14 cellular contexts compared by ENCODE assay signal in genomic region chr11:7524831-7525230, GRCh38. TPM values are rescaled to one million over a fixed set of nuclear protein-coding genes. Genes with fewer than 3 reads are reported as not detected.
DNase-seq lines count a peak whose midpoint lies in the region; ATAC-seq, FAIRE-seq and TF ChIP-seq lines count a peak whose summit lies in the region.
"Had no signal": no experiment of that assay in that cellular context is flagged by ENCODE, and none has a peak within 500 bp of the region (broad histone marks: within the 10 kb centered on the region; RNA-seq: fewer than 3 reads in every experiment).

No MANE protein-coding gene starts in this region.

- peaks cover 9% of the 10 kb centered on the region for H3K9me3 Mint-ChIP-seq in activated CD4-positive, alpha-beta T cell treated with anti-CD3 and anti-CD28 coated beads, Interleukin-2, amount 10 ng/mL, durations not matched to agents 7 days and 5 days
- H3K9me3 Mint-ChIP-seq in activated CD4-positive, alpha-beta T cell treated with anti-CD3 and anti-CD28 coated beads for 36 hours (ENCODE audit: low read depth): no peaks in the 10 kb centered on the region

- H3K79me2 ChIP-seq in keratinocyte (ENCODE audit: control insufficient read depth, insufficient read depth, low read length): no peaks in the 10 kb centered on the region

- DNase-seq in activated CD4-positive, alpha-beta T cell treated with anti-CD3 and anti-CD28 coated beads, Interleukin-2, amount 10 ng/mL, durations not matched to agents 7 days and 5 days: no peak
- DNase-seq in activated CD4-positive, alpha-beta T cell treated with anti-CD3 and anti-CD28 coated beads for 36 hours: no peak
- DNase-seq in NCI-H526 (lab: John Stamatoyannopoulos, UW) (peak; percentile 90), keratinocyte (ENCODE audit: low read depth, low spot score) (peak; percentile 58), thyroid gland (peak; percentile 85 to 91), NCI-H1436 (lab: John Stamatoyannopoulos, UW) (no peak), HTR-8/SVneo (ENCODE audit: insufficient read length, low spot score) (no peak)
- no peak for DNase-seq in stimulated activated CD4-positive, alpha-beta T cell treated with anti-CD3 and anti-CD28 coated beads, Interleukin-1b, Interleukin-23, amount 100 ng/mL, for 48 hours
- DNase-seq: dermis blood vessel endothelial cell, left cardiac atrium, NCI-H524 had no signal

- TF ChIP-seq CTCF in keratinocyte (optimal IDR thresholded peaks at IDR 0.05 in 1 of 3, IDR thresholded peaks at IDR 0.05 in 1 of 3, conservative IDR thresholded peaks at IDR 0.05 in 1 of 3; ENCODE audit: extremely low read depth in 1 of 3, insufficient read depth in 2 of 3, low read length in 3 of 3): no peak
- TF ChIP-seq CTCF in thyroid gland (IDR thresholded peaks at IDR 0.05): no peak

- peaks cover 67% of the 10 kb centered on the region for H3K4me1 Mint-ChIP-seq in activated CD4-positive, alpha-beta T cell treated with anti-CD3 and anti-CD28 coated beads, Interleukin-2, amount 10 ng/mL, durations not matched to agents 7 days and 5 days
- H3K4me1 Mint-ChIP-seq in activated CD4-positive, alpha-beta T cell treated with anti-CD3 and anti-CD28 coated beads for 36 hours: peaks cover 64% of the 10 kb centered on the region

- dilution Hi-C loops in keratinocyte (cut with MboI; ENCODE audit: extremely low pct_ligation_motif_present, low sequenced_read_pairs): no loop called here

- peaks cover 2% of the 10 kb centered on the region for H3K27me3 Mint-ChIP-seq in activated CD4-positive, alpha-beta T cell treated with anti-CD3 and anti-CD28 coated beads, Interleukin-2, amount 10 ng/mL, durations not matched to agents 7 days and 5 days
- no peaks in the 10 kb centered on the region for H3K27me3 Mint-ChIP-seq in activated CD4-positive, alpha-beta T cell treated with anti-CD3 and anti-CD28 coated beads for 36 hours

- no peak overlapping the region for H3K4me3 Mint-ChIP-seq in activated CD4-positive, alpha-beta T cell treated with anti-CD3 and anti-CD28 coated beads, Interleukin-2, amount 10 ng/mL, durations not matched to agents 7 days and 5 days
- no peak overlapping the region for H3K4me3 Mint-ChIP-seq in activated CD4-positive, alpha-beta T cell treated with anti-CD3 and anti-CD28 coated beads for 36 hours

- POLR2A ChIA-PET in activated CD4-positive, alpha-beta T cell treated with anti-CD3 and anti-CD28 coated beads, Interleukin-2, amount 10 ng/mL, durations not matched to agents 7 days and 5 days (lab: Charles Lee): no interaction called here
- POLR2A ChIA-PET in activated CD4-positive, alpha-beta T cell treated with anti-CD3 and anti-CD28 coated beads for 36 hours (lab: Charles Lee): no interaction called here

- no peak overlapping the region for H2AFZ ChIP-seq in keratinocyte (ENCODE audit: control insufficient read depth, low read length)

- peaks cover 39% of the 10 kb centered on the region for H3K36me3 Mint-ChIP-seq in activated CD4-positive, alpha-beta T cell treated with anti-CD3 and anti-CD28 coated beads, Interleukin-2, amount 10 ng/mL, durations not matched to agents 7 days and 5 days (ENCODE audit: low read depth)
- no peaks in the 10 kb centered on the region for H3K36me3 Mint-ChIP-seq in activated CD4-positive, alpha-beta T cell treated with anti-CD3 and anti-CD28 coated beads for 36 hours (ENCODE audit: low read depth)

- H3K4me3 ChIP-seq in keratinocyte (ENCODE audit: control insufficient read depth in 2 of 3, extremely low read depth in 1 of 3, insufficient read depth in 2 of 3, low read depth in 1 of 3, low read length in 3 of 3) (no peak overlapping the region), thyroid gland (replicated peaks in 1 of 3) (no peak overlapping the region)

- H3K27ac ChIP-seq in keratinocyte (ENCODE audit: control insufficient read depth, insufficient read depth, low read length) (no peak overlapping the region), thyroid gland (peak overlapping the region; percentile 86 to 97 (median 94))
- H3K27ac ChIP-seq: VCaP had no signal

- peak overlapping the region; percentile 66 for H3K27ac Mint-ChIP-seq in activated CD4-positive, alpha-beta T cell treated with anti-CD3 and anti-CD28 coated beads, Interleukin-2, amount 10 ng/mL, durations not matched to agents 7 days and 5 days
- no peak overlapping the region for H3K27ac Mint-ChIP-seq in activated CD4-positive, alpha-beta T cell treated with anti-CD3 and anti-CD28 coated beads for 36 hours

- CTCF ChIA-PET in activated CD4-positive, alpha-beta T cell treated with anti-CD3 and anti-CD28 coated beads, Interleukin-2, amount 10 ng/mL, durations not matched to agents 7 days and 5 days (lab: Charles Lee): interaction anchor here (1.5 to 3.4 kb wide), 2 partner anchors 12 to 15 kb away, joined by 3 to 12 read pairs; partner anchors contain the start of gene PPFIBP2
- CTCF ChIA-PET in activated CD4-positive, alpha-beta T cell treated with anti-CD3 and anti-CD28 coated beads for 36 hours (lab: Charles Lee): interaction anchor here (0.6 kb wide), 1 partner anchor 409 kb away, joined by 3 read pairs; no protein-coding TSS in a partner anchor

- H3K9me3 ChIP-seq in keratinocyte (ENCODE audit: control insufficient read depth, low read depth, low read length) (no peaks in the 10 kb centered on the region), thyroid gland (no peaks in the 10 kb centered on the region)

- no peak for TF ChIP-seq POLR2A in thyroid gland (IDR thresholded peaks at IDR 0.05)

- FAIRE-seq in keratinocyte (lab: Jason Lieb, UNC) (peak; percentile 85), HTR-8/SVneo (lab: Jason Lieb, UNC) (no peak)
- FAIRE-seq: G401.6, urothelium cell line had no signal

- intact Hi-C loops in activated CD4-positive, alpha-beta T cell treated with anti-CD3 and anti-CD28 coated beads for 36 hours (cut with DNase I, micrococcal nuclease): no loop called here
- intact Hi-C loops in thyroid gland (cut with DNase I): no loop called here

- no peaks in the 10 kb centered on the region for H3K36me3 ChIP-seq in keratinocyte (ENCODE audit: control insufficient read depth in 2 of 2, extremely low read depth in 1 of 2, insufficient read depth in 2 of 2, low read length in 2 of 2)
- H3K36me3 ChIP-seq in thyroid gland: no peaks in the 10 kb centered on the region

- no peak for ATAC-seq in activated CD4-positive, alpha-beta T cell treated with anti-CD3 and anti-CD28 coated beads for 36 hours
- ATAC-seq: left cardiac atrium had no signal

- H3K9ac ChIP-seq in keratinocyte (ENCODE audit: control insufficient read depth, extremely low read depth, insufficient read depth, low read length): no peak overlapping the region

- H3K9me1 ChIP-seq in keratinocyte (ENCODE audit: control insufficient read depth, extremely low read depth, insufficient read depth, low read length): no peaks in the 10 kb centered on the region

- peaks cover 8% of the 10 kb centered on the region for H3K4me1 ChIP-seq in keratinocyte (ENCODE audit: control insufficient read depth, extremely low read depth, insufficient read depth, low read length)
- peaks cover 77 to 89% of the 10 kb centered on the region in 2 donors for H3K4me1 ChIP-seq in thyroid gland

- H3K27me3 ChIP-seq in keratinocyte (ENCODE audit: control insufficient read depth, extremely low read depth, insufficient read depth, low read length) (no peaks in the 10 kb centered on the region), thyroid gland (no peaks in the 10 kb centered on the region)

- H4K20me1 ChIP-seq in keratinocyte (ENCODE audit: control insufficient read depth, extremely low read depth, insufficient read depth, low read length): no peaks in the 10 kb centered on the region

- 41 to 56% methylated on average over 4 of the region's 4 CpGs for WGBS in thyroid gland, 2 donors

- peak overlapping the region; percentile 18 for H3K4me2 ChIP-seq in keratinocyte (ENCODE audit: control insufficient read depth, extremely low read depth, insufficient read depth, low read depth, low read length)

RNA-seq across cellular contexts. Expression of gene PPFIBP2, which starts 11.0 kb away (rescaled TPM):
- 10 to 100 TPM; 33.1 to 34.7 TPM for total RNA-seq in activated CD4-positive, alpha-beta T cell treated with anti-CD3 and anti-CD28 coated beads, Interleukin-2, amount 10 ng/mL, durations not matched to agents 7 days and 5 days
- total RNA-seq in activated CD4-positive, alpha-beta T cell treated with anti-CD3 and anti-CD28 coated beads for 36 hours: 10 to 100 TPM in 1 of 2 experiments, 1 to 10 TPM in 1; 7.9 to 13.2 TPM
- 6.8 to 11.0 TPM (median 11.0 TPM) in 3 replicates for polyA plus RNA-seq in keratinocyte
- polyA plus RNA-seq in keratinocyte (2011; ENCODE audit: low read depth): 40.5 TPM
- polyA plus RNA-seq in keratinocyte (2011; cell fraction: cytosol; rRNA removed): 6.4 and 13.4 TPM in 2 replicates
- polyA plus RNA-seq in keratinocyte (2011; cell fraction: nucleus; rRNA removed): 22.2 and 30.8 TPM in 2 replicates
- polyA plus RNA-seq in keratinocyte (2012; ENCODE audit: low replicate concordance): 5.7 and 31.4 TPM in 2 replicates
- polyA minus RNA-seq in keratinocyte: 16.8 to 42.4 TPM (median 18.8 TPM) in 3 replicates
- polyA minus RNA-seq in keratinocyte (2011; cell fraction: cytosol; rRNA and poly(A)+ RNA removed): 10.7 TPM
- polyA minus RNA-seq in keratinocyte (2011; cell fraction: nucleus; rRNA and poly(A)+ RNA removed): 18.6 and 20.6 TPM in 2 replicates
- total RNA-seq in thyroid gland: 10 to 100 TPM; 64.3 to 91.9 (median 71.6) TPM

RNA-seq across cellular contexts. Expression of gene OLFML1, which starts 39.5 kb away (rescaled TPM):
- not detected for total RNA-seq in activated CD4-positive, alpha-beta T cell treated with anti-CD3 and anti-CD28 coated beads, Interleukin-2, amount 10 ng/mL, durations not matched to agents 7 days and 5 days
- not detected for total RNA-seq in activated CD4-positive, alpha-beta T cell treated with anti-CD3 and anti-CD28 coated beads for 36 hours
- not detected in 3 replicates for polyA plus RNA-seq in keratinocyte
- polyA plus RNA-seq in keratinocyte (2011; ENCODE audit: low read depth): not detected
- not detected in 2 replicates for polyA plus RNA-seq in keratinocyte (2011; cell fraction: cytosol; rRNA removed)
- polyA plus RNA-seq in keratinocyte (2011; cell fraction: nucleus; rRNA removed): not detected in 2 replicates
- not detected in 2 replicates for polyA plus RNA-seq in keratinocyte (2012; ENCODE audit: low replicate concordance)
- polyA minus RNA-seq in keratinocyte: not detected in 3 replicates
- not detected for polyA minus RNA-seq in keratinocyte (2011; cell fraction: cytosol; rRNA and poly(A)+ RNA removed)
- polyA minus RNA-seq in keratinocyte (2011; cell fraction: nucleus; rRNA and poly(A)+ RNA removed): not detected in 2 replicates
- total RNA-seq in thyroid gland: 10 to 100 TPM in 1 of 4 donors, 1 to 10 TPM in 3; 2.7 to 11.0 (median 5.8) TPM
- total RNA-seq: dermis blood vessel endothelial cell had no signal

Comparison
In these comparisons a context has a peak if more than half of its experiments do, and no peak if none do; other contexts are left out.
1. DNase-seq: peak in NCI-H526 (2 of 2), keratinocyte (single experiment) and thyroid gland (2 of 2); none in activated CD4-positive, alpha-beta T cell treated with anti-CD3 and anti-CD28 coated beads, Interleukin-2, amount 10 ng/mL, durations not matched to agents 7 days and 5 days (single experiment), activated CD4-positive, alpha-beta T cell treated with anti-CD3 and anti-CD28 coated beads for 36 hours (single experiment), stimulated activated CD4-positive, alpha-beta T cell treated with anti-CD3 and anti-CD28 coated beads, Interleukin-1b, Interleukin-23, amount 100 ng/mL, for 48 hours (single experiment), NCI-H1436 (single experiment) and HTR-8/SVneo (single experiment).